Comparison of ENCODE assay signal across 9 cellular contexts in the genomic region with DNA sequence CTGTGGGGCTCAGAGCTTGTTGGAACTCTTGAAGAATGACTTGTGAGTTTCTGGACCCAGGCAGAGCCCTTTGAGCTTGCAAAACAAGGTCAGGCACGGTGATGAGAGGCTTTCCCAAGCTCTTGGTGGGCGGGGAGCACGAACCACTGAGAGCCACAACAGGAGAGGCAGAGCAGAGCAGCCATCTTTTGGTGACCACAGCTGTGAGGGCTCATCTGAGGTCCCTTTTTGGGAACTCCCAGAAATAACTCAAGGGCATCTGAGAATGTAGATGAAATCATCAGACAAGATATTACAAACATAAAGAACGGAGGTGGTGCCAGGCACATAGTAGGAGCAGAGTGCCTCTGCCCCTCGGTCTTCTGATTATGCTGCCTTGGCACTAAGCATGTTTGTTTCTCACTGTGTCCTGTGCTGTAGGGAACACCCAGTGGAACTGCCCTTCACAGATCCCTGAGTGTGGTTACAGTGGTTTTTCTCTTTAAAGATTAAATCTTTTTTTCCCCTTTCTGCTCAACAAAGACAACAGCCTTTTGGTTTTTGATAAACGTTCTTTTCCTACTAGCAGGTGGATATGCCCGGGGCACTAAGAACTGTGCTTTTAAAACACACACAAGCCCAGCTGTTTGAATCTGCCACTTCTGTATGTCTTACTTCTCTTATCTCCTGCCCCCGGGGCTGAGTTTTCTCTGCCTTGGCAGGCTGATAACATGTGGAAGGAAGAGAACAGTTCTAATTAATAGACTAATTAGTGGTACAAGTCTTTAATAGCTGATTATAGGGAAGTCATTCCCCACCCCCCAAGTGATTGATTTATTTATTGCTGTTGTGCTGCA. TPM values are rescaled to one million over a fixed set of nuclear protein-coding genes. Genes with fewer than 3 reads are reported as not detected.
DNase-seq lines count a peak whose midpoint lies in the region; ATAC-seq, FAIRE-seq and TF ChIP-seq lines count a peak whose summit lies in the region.
"Had no signal": no experiment of that assay in that cellular context is flagged by ENCODE, and none has a peak within 500 bp of the region (broad histone marks: within the 10 kb centered on the region; RNA-seq: fewer than 3 reads in every experiment).

No MANE protein-coding gene starts in this region.

- H3K56ac ChIP-seq in H1 (replicated peaks; ENCODE audit: insufficient read length, low read depth, low read length): no peak overlapping the region

- H3K36me3 ChIP-seq in H1 (ENCODE audit: control insufficient read depth in 2 of 4, insufficient read depth in 4 of 4, low read length in 3 of 4) (no peaks in the 10 kb centered on the region), vagina (no peaks in the 10 kb centered on the region), MG63 (no peaks in the 10 kb centered on the region)

- H3K9ac ChIP-seq in H1 (replicated peaks in 1 of 4; ENCODE audit: extremely low read depth in 1 of 4, low read depth in 3 of 4, low read length in 3 of 4): no peak overlapping the region

- TF ChIP-seq POLR2A in H1 (IDR thresholded peaks at IDR 0.05; ENCODE audit: control extremely low read depth in 1 of 2, low read depth in 2 of 2, low read length in 2 of 2): no peak
- TF ChIP-seq POLR2A in vagina (IDR thresholded peaks at IDR 0.05): no peak

- H3K4me1 Mint-ChIP-seq in T-helper 1 cell treated with Interleukin-12 subunit alpha and Interleukin-12 subunit beta and Interleukin-4 antibody, amounts not matched to agents 30 μg/mL and 1 μg/mL, for 36 hours (ENCODE audit: low read depth): peaks cover 53% of the 10 kb centered on the region

- no peak for FAIRE-seq in H1 (lab: Jason Lieb, UNC)

- H3K4ac ChIP-seq in H1 (replicated peaks; ENCODE audit: insufficient read length, low read depth, low read length): no peak overlapping the region

- no peak overlapping the region for H3K4me2 ChIP-seq in H1 (ENCODE audit: insufficient read depth in 1 of 2, low read depth in 2 of 2, low read length in 2 of 2)

- H2BK120ac ChIP-seq in H1 (replicated peaks; ENCODE audit: low read depth, low read length): no peak overlapping the region

- H4K20me1 ChIP-seq in H1 (replicated peaks in 1 of 2; ENCODE audit: control insufficient read depth in 1 of 2, insufficient read depth in 2 of 2, low read length in 2 of 2): no peaks in the 10 kb centered on the region

- no peak overlapping the region for H2BK5ac ChIP-seq in H1 (ENCODE audit: low read depth, low read length)

- no peaks in the 10 kb centered on the region for H3K79me1 ChIP-seq in H1 (ENCODE audit: low read depth, low read length)

- TF ChIP-seq EP300 in H1 (IDR thresholded peaks at IDR 0.05; ENCODE audit: borderline replicate concordance in 1 of 2, low read depth in 2 of 2, low read length in 2 of 2): no peak

- H3K27ac Mint-ChIP-seq in T-helper 1 cell treated with Interleukin-12 subunit alpha and Interleukin-12 subunit beta and Interleukin-4 antibody, amounts not matched to agents 30 μg/mL and 1 μg/mL, for 36 hours: peak overlapping the region; percentile 84

- H3K18ac ChIP-seq in H1 (ENCODE audit: extremely low read depth, low read length): no peak overlapping the region

- H3K4me1 ChIP-seq in H1 (replicated peaks in 1 of 4; ENCODE audit: control insufficient read depth in 3 of 4, insufficient read depth in 4 of 4, low read length in 3 of 4) (peaks cover 0 to 6% (median 4%) of the 10 kb centered on the region in 4 experiments; a peak in 6 of 7 replicates), vagina (peaks cover 33% of the 10 kb centered on the region)

- H3K4me3 ChIP-seq in H1 (ENCODE audit: extremely low read depth in 1 of 4, insufficient read depth in 2 of 4, low read depth in 3 of 4, low read length in 4 of 4) (no peak overlapping the region), vagina (no peak overlapping the region), MG63 (no peak overlapping the region)

- peaks cover 1% of the 10 kb centered on the region for H3K36me3 Mint-ChIP-seq in T-helper 1 cell treated with Interleukin-12 subunit alpha and Interleukin-12 subunit beta and Interleukin-4 antibody, amounts not matched to agents 30 μg/mL and 1 μg/mL, for 36 hours (ENCODE audit: low read depth)

- H3K27me3 Mint-ChIP-seq in T-helper 1 cell treated with Interleukin-12 subunit alpha and Interleukin-12 subunit beta and Interleukin-4 antibody, amounts not matched to agents 30 μg/mL and 1 μg/mL, for 36 hours (ENCODE audit: low read depth): no peaks in the 10 kb centered on the region

- H3K27ac ChIP-seq in H1 (ENCODE audit: low read depth, low read length): no peak overlapping the region
- H3K27ac ChIP-seq in vagina: peak overlapping the region; percentile 3

- POLR2A ChIA-PET in H1 (lab: Charles Lee; ENCODE audit: partially characterized antibody): no interaction called here

- TF ChIP-seq CTCF in H1 (IDR thresholded peaks at IDR 0.05; ENCODE audit: control extremely low read depth in 1 of 3, insufficient read depth in 1 of 3, low read depth in 1 of 3, low read length in 3 of 3) (no peak), vagina (IDR thresholded peaks at IDR 0.05) (no peak)

- H3K9me3 ChIP-seq in H1 (ENCODE audit: insufficient read depth in 2 of 2, low read depth in 1 of 2, low read length in 1 of 2) (no peaks in the 10 kb centered on the region), vagina (no peaks in the 10 kb centered on the region), MG63 (no peaks in the 10 kb centered on the region)

- H2BK20ac ChIP-seq in H1 (ENCODE audit: low read length): no peak overlapping the region

- no peak overlapping the region for H2BK12ac ChIP-seq in H1 (ENCODE audit: low read depth, low read length)

- no peak overlapping the region for H3K23ac ChIP-seq in H1 (ENCODE audit: insufficient read length)

- CTCF ChIA-PET in H1 (lab: Charles Lee; ENCODE audit: partially characterized antibody): interaction anchor here (1.1 to 12.5 kb wide), 13 partner anchors 11 to 125 kb away, joined by 4 to 180 read pairs (median 6); no protein-coding TSS in a partner anchor

- peaks cover 5% of the 10 kb centered on the region; the same call in 1 of the 2 replicates for H3K23me2 ChIP-seq in H1 (ENCODE audit: low read depth, low read length)

- DNase-seq in Right ventricle myocardium superior: no peak
- DNase-seq in cardiac septum (ENCODE audit: low spot score): no peak
- no peak for DNase-seq in H1 (ENCODE audit: low read depth in 1 of 2, low spot score in 2 of 2)
- DNase-seq in vagina (ENCODE audit: extremely low spot score in 2 of 2): peak in 1 of 2 donors; percentile 82
- no peak for DNase-seq in MG63
- DNase-seq in NCI-H2107 (lab: John Stamatoyannopoulos, UW): no peak
- DNase-seq: NCI-H2029 had no signal

- 77% methylated on average over 8 of the region's 8 CpGs; no CpG with 5 or more reads in 1 of the 2 experiments for WGBS in H1 (ENCODE audit: extremely low coverage in 1 of 2, insufficient coverage in 1 of 2, insufficient read length in 1 of 2, insufficient replicate concordance in 2 of 2, low coverage in 1 of 2, low lambda C conversion rate in 2 of 2, missing lambda C conversion rate in 1 of 2), 2 experiments

- no peak overlapping the region for H4K5ac ChIP-seq in H1 (ENCODE audit: insufficient read length, low read depth, low read length)

- no peak overlapping the region for H3K14ac ChIP-seq in H1 (ENCODE audit: insufficient read length)

- H2AFZ ChIP-seq in H1 (ENCODE audit: low read length): 0 out of 2 replicates have a peak overlapping the region, but pooled peaks have one; percentile 2

- intact Hi-C loops in Right ventricle myocardium superior (cut with DNase I): no loop called here
- intact Hi-C loops in cardiac septum (cut with DNase I): no loop called here
- intact Hi-C loops in vagina (cut with DNase I): no loop called here

- H4K91ac ChIP-seq in H1 (replicated peaks; ENCODE audit: insufficient read length, low read length): no peak overlapping the region

- ATAC-seq in Right ventricle myocardium superior (ENCODE audit: poor library complexity) (peak; percentile 24), HG03108 (IDR thresholded peaks at IDR 0.05; ENCODE audit: unreplicated experiment) (no peak)

- H3K27me3 ChIP-seq in H1 (replicated peaks in 1 of 4; ENCODE audit: control insufficient read depth in 3 of 4, extremely low read depth in 1 of 4, insufficient read depth in 3 of 4, low read length in 3 of 4) (peaks cover 0 to 21% (median 6%) of the 10 kb centered on the region in 4 experiments; a peak in 5 of 7 replicates), vagina (no peaks in the 10 kb centered on the region), MG63 (no peaks in the 10 kb centered on the region)

- TF ChIP-seq RAD21 in H1 (IDR thresholded peaks at IDR 0.05 in 1 of 2, conservative IDR thresholded peaks at IDR 0.05 in 1 of 2; ENCODE audit: low read depth in 2 of 2, low read length in 2 of 2): no peak

- no peak overlapping the region for H2AK5ac ChIP-seq in H1 (ENCODE audit: low read depth, low read length)

- no peaks in the 10 kb centered on the region for H3K9me3 Mint-ChIP-seq in T-helper 1 cell treated with Interleukin-12 subunit alpha and Interleukin-12 subunit beta and Interleukin-4 antibody, amounts not matched to agents 30 μg/mL and 1 μg/mL, for 36 hours

- no peak overlapping the region for H2BK15ac ChIP-seq in H1 (ENCODE audit: low read length)

- H3K79me2 ChIP-seq in H1 (ENCODE audit: control insufficient read depth in 1 of 2, insufficient read depth in 2 of 2, low read length in 2 of 2): no peaks in the 10 kb centered on the region

- peak overlapping the region; percentile 65 for H3K4me3 Mint-ChIP-seq in T-helper 1 cell treated with Interleukin-12 subunit alpha and Interleukin-12 subunit beta and Interleukin-4 antibody, amounts not matched to agents 30 μg/mL and 1 μg/mL, for 36 hours

- H4K8ac ChIP-seq in H1 (ENCODE audit: extremely low read depth, insufficient read depth, low read length): no peak overlapping the region

TF ChIP-seq in H1, 55 proteins besides CTCF, POLR2A, EP300 and RAD21 (continues in another document):
- TF ChIP-seq SP2 (IDR thresholded peaks at IDR 0.05; ENCODE audit: low read length) (no peak), HDAC2 (IDR thresholded peaks at IDR 0.05; ENCODE audit: borderline replicate concordance in 1 of 2, low read depth in 2 of 2, low read length in 2 of 2) (no peak), JUN (IDR thresholded peaks at IDR 0.05; ENCODE audit: low read depth, low read length) (no peak), NANOG (IDR thresholded peaks at IDR 0.05; ENCODE audit: insufficient read depth, low read depth, low read length, poor library complexity, severe bottlenecking) (no peak)

RNA-seq across cellular contexts. Expression of gene CD34, which starts 37.7 kb away (rescaled TPM):
- total RNA-seq in Right ventricle myocardium superior (72.5 TPM), cardiac septum (49.9 TPM), vagina (57.5 TPM)
- 0.39 and 0.46 TPM in 2 replicates for total RNA-seq in H1 (2021; fragmentation: NEBNext Ultra II Directional; extraction: Animal tissue kit (Norgen Biotek cat#: 25700))
- polyA plus RNA-seq in H1 (2011; rRNA removed): 0.50 and 0.54 TPM in 2 replicates
- polyA plus RNA-seq in H1 (2011; cell fraction: cytosol; rRNA removed): 0.47 TPM
- polyA plus RNA-seq in H1 (2011; cell fraction: nucleus; rRNA removed): 0.46 TPM
- polyA plus RNA-seq in H1 (2012, experiment 1 of 2): 0.24 to 0.45 TPM (median 0.36 TPM) in 4 replicates
- polyA plus RNA-seq in H1 (2012, experiment 2 of 2): 0.35 TPM
- polyA plus RNA-seq in H1 (2013, experiment 1 of 2): 0.30 TPM
- polyA plus RNA-seq in H1 (2013, experiment 2 of 2): 0.26 TPM
- polyA minus RNA-seq in H1 (2011; rRNA and poly(A)+ RNA removed): 0.44 and 0.61 TPM in 2 replicates
- polyA minus RNA-seq in H1 (2011; cell fraction: cytosol; rRNA and poly(A)+ RNA removed): not detected
- polyA minus RNA-seq in H1 (2011; cell fraction: nucleus; rRNA and poly(A)+ RNA removed): 0.50 TPM
- total RNA-seq in MG63 (2014; rRNA removed; shearing (Covaris generic); ENCODE audit: low replicate concordance): 0.53 TPM in 1 of 2 replicates, not detected in the other

Comparison
In these comparisons a context has a peak if more than half of its experiments do, and no peak if none do; other contexts are left out.
1. RNA of gene CD34, which starts 37.7 kb away (total RNA-seq): 72.5 TPM in Right ventricle myocardium superior (single experiment), 57.5 TPM in vagina (single experiment) and 49.9 TPM in cardiac septum (single experiment); 0.53 TPM in MG63 and 0.39 to 0.46 TPM in H1; every median in the first group is over 10 times any median in the second.